ENCODE assay signal across 10 cellular contexts in the genomic region with DNA sequence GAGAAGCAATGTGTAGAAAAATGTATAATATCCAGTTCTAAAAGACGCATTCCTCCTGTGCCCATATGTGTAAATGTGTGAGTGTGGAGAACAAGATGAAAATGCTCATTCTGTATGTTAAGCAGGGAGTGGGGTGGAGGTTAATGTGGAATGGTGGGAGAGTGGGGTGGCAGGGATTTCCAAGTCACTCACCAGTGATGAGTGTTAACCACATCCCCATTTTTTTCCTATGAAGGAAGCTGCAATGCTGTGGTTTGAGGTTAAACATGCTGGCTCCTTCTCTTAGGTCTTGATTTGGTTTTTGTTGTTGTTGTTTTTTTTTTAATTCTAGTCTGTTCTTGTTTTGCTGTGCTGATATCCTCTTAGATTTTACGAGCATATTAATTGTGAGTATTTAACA.
DNase-seq lines count a peak whose midpoint lies in the region; ATAC-seq and TF ChIP-seq lines count a peak whose summit lies in the region.
"Had no signal": no experiment of that assay in that cellular context is flagged by ENCODE, and none has a peak within 500 bp of the region (broad histone marks: within the 10 kb centered on the region; RNA-seq: fewer than 3 reads in every experiment).

No MANE protein-coding gene starts in this region.

- H3K9me3 Mint-ChIP-seq in dendritic cell treated with granulocyte-macrophage colony-stimulating factor and Interleukin-4, amounts not matched to agents 40 ng/mL and 50 ng/mL, for 4 days, result no peaks in the 10 kb centered on the region
- H3K9me3 Mint-ChIP-seq in endodermal cell, result no peaks in the 10 kb centered on the region

- H3K27ac ChIP-seq in heart left ventricle (no peak overlapping the region), endodermal cell (ENCODE audit: low read depth, low read length) (no peak overlapping the region)

- WGBS in heart left ventricle, 4 donors, result 89 to 94% (median 94%) methylated on average over 2 of the region's 2 CpGs
- 94 to 100% methylated on average over 1 to 2 of the region's 2 CpGs for WGBS in endodermal cell (ENCODE audit: insufficient coverage in 1 of 2, insufficient read length in 1 of 2), 2 experiments

- no peaks in the 10 kb centered on the region for H3K36me3 Mint-ChIP-seq in dendritic cell treated with granulocyte-macrophage colony-stimulating factor and Interleukin-4, amounts not matched to agents 40 ng/mL and 50 ng/mL, for 4 days (ENCODE audit: low read depth)
- no peaks in the 10 kb centered on the region for H3K36me3 Mint-ChIP-seq in endodermal cell (ENCODE audit: low read depth)

- H3K27me3 ChIP-seq in skeletal muscle satellite cell (ENCODE audit: control insufficient read depth, insufficient read depth, low read length) (no peaks in the 10 kb centered on the region), heart left ventricle (peaks cover 0 to 15% (median 0%) of the 10 kb centered on the region in 9 donors), endodermal cell (ENCODE audit: control insufficient read depth, insufficient read depth, low read length, poor library complexity, severe bottlenecking) (no peaks in the 10 kb centered on the region)

- intact Hi-C loops in dendritic cell treated with granulocyte-macrophage colony-stimulating factor and Interleukin-4, amounts not matched to agents 40 ng/mL and 50 ng/mL, for 4 days (cut with micrococcal nuclease), result loop anchor here (10.0 kb wide), 1 partner anchor 589 kb away; the partner anchor contains the start of gene NARS1
- intact Hi-C loops in heart left ventricle (cut with DNase I) (no loop called here), Right ventricle myocardium superior (cut with DNase I) (no loop called here)

- H3K27ac Mint-ChIP-seq in dendritic cell treated with granulocyte-macrophage colony-stimulating factor and Interleukin-4, amounts not matched to agents 40 ng/mL and 50 ng/mL, for 4 days, result peak overlapping the region; percentile 87
- no peak overlapping the region for H3K27ac Mint-ChIP-seq in endodermal cell

- H3K36me3 ChIP-seq in skeletal muscle satellite cell (ENCODE audit: insufficient read depth, low read length), result no peaks in the 10 kb centered on the region
- no peaks in the 10 kb centered on the region for H3K36me3 ChIP-seq in heart left ventricle
- no peaks in the 10 kb centered on the region for H3K36me3 ChIP-seq in endodermal cell (ENCODE audit: control insufficient read depth, insufficient read depth, low read length)

- H3K4me1 ChIP-seq in skeletal muscle satellite cell (ENCODE audit: control insufficient read depth, insufficient read depth, low read length), result peaks cover 58% of the 10 kb centered on the region
- H3K4me1 ChIP-seq in heart left ventricle, result peaks cover 0 to 21% (median 4%) of the 10 kb centered on the region in 12 donors
- H3K4me1 ChIP-seq in endodermal cell (ENCODE audit: control insufficient read depth, insufficient read depth, low read length), result peaks cover 13% of the 10 kb centered on the region

- ATAC-seq in GM19463 (IDR thresholded peaks at IDR 0.05; ENCODE audit: unreplicated experiment) (no peak), heart left ventricle (no peak), Right ventricle myocardium superior (ENCODE audit: poor library complexity) (no peak)
- ATAC-seq: Panc1 had no signal

- H3K9me3 ChIP-seq in skeletal muscle satellite cell (replicated peaks; ENCODE audit: low read length) (no peaks in the 10 kb centered on the region), heart left ventricle (no peaks in the 10 kb centered on the region), endodermal cell (ENCODE audit: control insufficient read depth, low read length) (no peaks in the 10 kb centered on the region)

- H3K4me3 Mint-ChIP-seq in dendritic cell treated with granulocyte-macrophage colony-stimulating factor and Interleukin-4, amounts not matched to agents 40 ng/mL and 50 ng/mL, for 4 days, result peak overlapping the region; percentile 60
- no peak overlapping the region for H3K4me3 Mint-ChIP-seq in endodermal cell

- H3K27me3 Mint-ChIP-seq in dendritic cell treated with granulocyte-macrophage colony-stimulating factor and Interleukin-4, amounts not matched to agents 40 ng/mL and 50 ng/mL, for 4 days, result peaks cover 31% of the 10 kb centered on the region
- no peaks in the 10 kb centered on the region for H3K27me3 Mint-ChIP-seq in endodermal cell (ENCODE audit: insufficient read depth)

- DNase-seq in ELR (ENCODE audit: low read depth), result peak; percentile 98
- peak; percentile 85 for DNase-seq in RPMI7951 (ENCODE audit: low read depth)
- no peak for DNase-seq in heart left ventricle
- DNase-seq in endodermal cell, result no peak
- no peak for DNase-seq in Right ventricle myocardium superior
- DNase-seq: activated T-cell treated with anti-CD3 and anti-CD28 coated beads for 4 hours had no signal

- H3K4me3 ChIP-seq in skeletal muscle satellite cell (ENCODE audit: low read length), result peak overlapping the region; percentile 50
- H3K4me3 ChIP-seq in heart left ventricle, result no peak overlapping the region
- H3K4me3 ChIP-seq in endodermal cell (ENCODE audit: low read length), result no peak overlapping the region

- H3K4me2 ChIP-seq in skeletal muscle satellite cell (ENCODE audit: low read length), result peak overlapping the region; percentile 56

- H3K9ac ChIP-seq in skeletal muscle satellite cell (ENCODE audit: low read depth, low read length), result peak overlapping the region; percentile 75
- no peak overlapping the region for H3K9ac ChIP-seq in endodermal cell (ENCODE audit: extremely low read depth, low read length, poor library complexity, severe bottlenecking)

- no peak for TF ChIP-seq POLR2A in heart left ventricle (IDR thresholded peaks at IDR 0.05)

- TF ChIP-seq CTCF in heart left ventricle (IDR thresholded peaks at IDR 0.05) (no peak), endodermal cell (conservative IDR thresholded peaks at IDR 0.05) (no peak)

- peaks cover 65% of the 10 kb centered on the region for H3K4me1 Mint-ChIP-seq in dendritic cell treated with granulocyte-macrophage colony-stimulating factor and Interleukin-4, amounts not matched to agents 40 ng/mL and 50 ng/mL, for 4 days (ENCODE audit: low read depth)
- H3K4me1 Mint-ChIP-seq in endodermal cell, result peaks cover 35% of the 10 kb centered on the region

Comparison
In these comparisons a context has a peak if more than half of its experiments do, and no peak if none do; other contexts are left out.
1. DNase-seq: peak in ELR (single experiment) and RPMI7951 (single experiment); none in heart left ventricle (0 of 5), endodermal cell (single experiment) and Right ventricle myocardium superior (single experiment).